ENCODE assay signal across 30 cellular contexts in genomic region chr2:43823751-43824150, GRCh38. TPM values are rescaled to one million over a fixed set of nuclear protein-coding genes. Genes with fewer than 3 reads are reported as not detected.
"Had no signal": no experiment of that assay in that cellular context is flagged by ENCODE, and none has a peak within 500 bp of the region (broad histone marks: within the 10 kb centered on the region; RNA-seq: fewer than 3 reads in every experiment).

No MANE protein-coding gene starts in this region.

- H3K4me3 ChIP-seq: coronary artery, dorsolateral prefrontal cortex, esophagus squamous epithelium, gastrocnemius medialis, heart right ventricle, left lung, lower lobe of right lung had no signal

- H3K36me3 ChIP-seq: esophagus squamous epithelium, gastrocnemius medialis, heart right ventricle, left lung, lower lobe of right lung had no signal

- H3K9me3 ChIP-seq: esophagus squamous epithelium, gastrocnemius medialis, heart right ventricle, left lung, lower lobe of right lung had no signal

- DNase-seq: dermis blood vessel endothelial cell; dorsolateral prefrontal cortex; effector CD4-positive, alpha-beta T cell; effector memory CD4-positive, alpha-beta T cell; esophagus squamous epithelium; foreskin fibroblast; foreskin melanocyte; gastrocnemius medialis; glutamatergic neuron; heart right ventricle; hippocampal formation; left cardiac atrium; left lung; left ventricle myocardium superior; lower lobe of right lung; mesenchymal stem cell; midbrain; naive thymus-derived CD4-positive, alpha-beta T cell had no signal

- H3K27me3 ChIP-seq: dorsolateral prefrontal cortex had no signal

- H3K4me1 Mint-ChIP-seq: naive thymus-derived CD4-positive, alpha-beta T cell had no signal

- FAIRE-seq: colon, endothelial cell of umbilical vein, islet of Langerhans, keratinocyte had no signal

- H3K4me1 ChIP-seq: esophagus squamous epithelium, gastrocnemius medialis, left lung, lower lobe of right lung had no signal

- H3K27ac ChIP-seq: coronary artery, dorsolateral prefrontal cortex, esophagus squamous epithelium, gastrocnemius medialis, heart right ventricle, left lung, lower lobe of right lung had no signal

- H3K27ac Mint-ChIP-seq: naive thymus-derived CD4-positive, alpha-beta T cell had no signal

- H3K4me3 Mint-ChIP-seq: naive thymus-derived CD4-positive, alpha-beta T cell had no signal

- ATAC-seq: gastrocnemius medialis; heart right ventricle; left cardiac atrium; left lung; left ventricle myocardium superior; lower lobe of right lung; naive thymus-derived CD4-positive, alpha-beta T cell had no signal

RNA-seq across cellular contexts. Expression of gene ABCG5, which starts 14.9 kb away (rescaled TPM):
- total RNA-seq: dermis blood vessel endothelial cell; endothelial cell of umbilical vein; epithelial cell of proximal tubule; esophagus squamous epithelium; gastrocnemius medialis; glomerular endothelial cell; kidney epithelial cell; left cardiac atrium; left lung; left ventricle myocardium superior; lower leg skin; lower lobe of right lung; lung microvascular endothelial cell; mononuclear cell; naive thymus-derived CD4-positive, alpha-beta T cell had no signal
- polyA plus RNA-seq: endothelial cell of umbilical vein; heart right ventricle; keratinocyte; naive thymus-derived CD4-positive, alpha-beta T cell had no signal

RNA-seq across cellular contexts. Expression of gene ABCG8, which starts 15.0 kb away (rescaled TPM):
- total RNA-seq: dermis blood vessel endothelial cell; endothelial cell of umbilical vein; epithelial cell of proximal tubule; esophagus squamous epithelium; glomerular endothelial cell; kidney epithelial cell; left cardiac atrium; left lung; left ventricle myocardium superior; lower leg skin; lower lobe of right lung; lung microvascular endothelial cell; mononuclear cell; naive thymus-derived CD4-positive, alpha-beta T cell had no signal
- polyA plus RNA-seq: endothelial cell of umbilical vein, esophagus, keratinocyte had no signal
